Comparison of ENCODE assay signal across 15 cellular contexts in the genomic region with DNA sequence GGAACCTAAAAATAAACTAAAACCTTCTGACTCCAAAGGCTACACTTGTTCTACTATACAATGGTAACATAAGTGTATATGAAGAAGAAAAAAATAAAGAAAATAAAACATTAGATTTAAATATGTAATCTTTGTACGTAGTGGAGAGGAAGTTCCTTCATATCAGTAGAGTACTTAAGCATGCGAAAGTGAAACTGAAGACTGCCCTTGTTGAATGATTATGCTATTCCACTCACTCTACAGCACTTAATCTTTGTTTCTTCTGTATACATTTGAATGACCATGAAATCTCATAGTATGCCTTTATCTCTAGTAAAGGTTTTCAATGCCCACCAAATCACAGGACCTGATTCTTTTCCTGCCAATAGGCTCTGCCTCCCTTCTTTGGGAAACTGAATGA.
DNase-seq lines count a peak whose midpoint lies in the region; ATAC-seq and TF ChIP-seq lines count a peak whose summit lies in the region.
"Had no signal": no experiment of that assay in that cellular context is flagged by ENCODE, and none has a peak within 500 bp of the region (broad histone marks: within the 10 kb centered on the region; RNA-seq: fewer than 3 reads in every experiment).

No MANE protein-coding gene starts in this region.

- ATAC-seq in GM21367 (IDR thresholded peaks at IDR 0.05; ENCODE audit: unreplicated experiment) (peak; percentile 76), HG03135 (IDR thresholded peaks at IDR 0.05; ENCODE audit: unreplicated experiment) (peak; percentile 96), PC-3 (no peak)
- ATAC-seq in activated CD8-positive, alpha-beta T cell treated with anti-CD3 and anti-CD28 coated beads for 36 hours, result peak; percentile 64
- ATAC-seq: left ventricle myocardium superior, Panc1 had no signal

- H3K4me3 Mint-ChIP-seq in activated CD8-positive, alpha-beta T cell treated with anti-CD3 and anti-CD28 coated beads for 36 hours, result no peak overlapping the region

- CTCF ChIA-PET in activated CD8-positive, alpha-beta T cell treated with anti-CD3 and anti-CD28 coated beads for 36 hours (lab: Charles Lee), result no interaction called here
- CTCF ChIA-PET in PC-3 (lab: Charles Lee), result no interaction called here

- no peaks in the 10 kb centered on the region for H3K79me2 ChIP-seq in PC-3 (ENCODE audit: low read length)

- no peak overlapping the region for H2AFZ ChIP-seq in PC-3 (ENCODE audit: low read length)

- H3K27ac Mint-ChIP-seq in activated CD8-positive, alpha-beta T cell treated with anti-CD3 and anti-CD28 coated beads for 36 hours, result no peak overlapping the region

- H3K9me2 ChIP-seq in PC-3 (replicated peaks; ENCODE audit: low read length), result no peaks in the 10 kb centered on the region

- no peak overlapping the region for H3K9ac ChIP-seq in PC-3 (ENCODE audit: low read length)

- BruUV-seq in PC-3 (replicated peaks; lab: Mats Ljungman, UMichigan), result no TSS peak

- no peaks in the 10 kb centered on the region for H3K9me3 ChIP-seq in PC-3 (ENCODE audit: low read length)
- H3K9me3 ChIP-seq: ascending aorta, esophagus muscularis mucosa, MG63 had no signal

- H3K4me1 ChIP-seq in PC-3 (ENCODE audit: insufficient read depth, low read length), result no peaks in the 10 kb centered on the region
- H3K4me1 ChIP-seq: ascending aorta, esophagus muscularis mucosa had no signal

- H3K27ac ChIP-seq in PC-3 (ENCODE audit: low read length) (no peak overlapping the region), substantia nigra (ENCODE audit: low read depth, low read length, poor library complexity, severe bottlenecking) (no peak overlapping the region)
- H3K27ac ChIP-seq: ascending aorta, esophagus muscularis mucosa had no signal

- no peaks in the 10 kb centered on the region for H4K20me1 ChIP-seq in PC-3 (ENCODE audit: low read length)

- H3K36me3 ChIP-seq in PC-3 (ENCODE audit: low read depth, low read length), result no peaks in the 10 kb centered on the region
- H3K36me3 ChIP-seq: ascending aorta, esophagus muscularis mucosa, MG63 had no signal

- peak; percentile 7 for DNase-seq in GM12865 (ENCODE audit: low read depth)
- no peak for DNase-seq in activated CD8-positive, alpha-beta T cell treated with anti-CD3 and anti-CD28 coated beads for 36 hours
- DNase-seq in PC-3, result no peak
- DNase-seq in substantia nigra (lab: John Stamatoyannopoulos, UW), result no peak
- DNase-seq in AML-193 (lab: John Stamatoyannopoulos, UW), result no peak
- no peak for DNase-seq in stimulated activated CD4-positive, alpha-beta T cell treated with anti-CD3 and anti-CD28 coated beads, Interleukin-1b, Interleukin-23, amount 100 ng/mL, for 48 hours
- DNase-seq: activated CD4-positive, alpha-beta T cell treated with anti-CD3 and anti-CD28 coated beads, Interleukin-2, amount 50 U/mL, for 1 hour; DMS 273 treated with DMSO at 0.1 percent for 48 hours; left ventricle myocardium superior; MG63 had no signal

- H3K27me3 Mint-ChIP-seq in activated CD8-positive, alpha-beta T cell treated with anti-CD3 and anti-CD28 coated beads for 36 hours, result no peaks in the 10 kb centered on the region

- intact Hi-C loops in activated CD8-positive, alpha-beta T cell treated with anti-CD3 and anti-CD28 coated beads for 36 hours (cut with micrococcal nuclease), result no loop called here
- intact Hi-C loops in PC-3 (cut with micrococcal nuclease), result no loop called here

- no peaks in the 10 kb centered on the region for H3K36me3 Mint-ChIP-seq in activated CD8-positive, alpha-beta T cell treated with anti-CD3 and anti-CD28 coated beads for 36 hours (ENCODE audit: low read depth)

- no peak overlapping the region for H3K4me2 ChIP-seq in PC-3 (ENCODE audit: low read length)

- H3K4me3 ChIP-seq in GM12865 (ENCODE audit: low read depth, low read length), result no peak overlapping the region
- H3K4me3 ChIP-seq in PC-3 (ENCODE audit: low read length), result no peak overlapping the region
- H3K4me3 ChIP-seq: ascending aorta, esophagus muscularis mucosa, MG63 had no signal

- POLR2A ChIA-PET in activated CD8-positive, alpha-beta T cell treated with anti-CD3 and anti-CD28 coated beads for 36 hours (lab: Charles Lee), result no interaction called here
- POLR2A ChIA-PET in PC-3 (lab: Charles Lee; ENCODE audit: unreplicated experiment), result no interaction called here

- H3K4me1 Mint-ChIP-seq in activated CD8-positive, alpha-beta T cell treated with anti-CD3 and anti-CD28 coated beads for 36 hours (ENCODE audit: low read depth), result peaks cover 7% of the 10 kb centered on the region

- H3K27me3 ChIP-seq in PC-3 (ENCODE audit: low read length), result no peaks in the 10 kb centered on the region
- H3K27me3 ChIP-seq: ascending aorta, esophagus muscularis mucosa, MG63 had no signal

- no peaks in the 10 kb centered on the region for H3F3A ChIP-seq in PC-3 (ENCODE audit: low read length, unreplicated experiment)

- TF ChIP-seq CTCF in GM12865 (IDR thresholded peaks at IDR 0.05; ENCODE audit: insufficient read depth, low read depth, low read length, missing control alignments) (no peak), PC-3 (conservative IDR thresholded peaks at IDR 0.05; ENCODE audit: low read depth, low read length) (no peak)
- TF ChIP-seq CTCF in activated CD8-positive, alpha-beta T cell treated with anti-CD3 and anti-CD28 coated beads for 36 hours (IDR thresholded peaks at IDR 0.05), result no peak

- peaks cover 2% of the 10 kb centered on the region for H3K9me3 Mint-ChIP-seq in activated CD8-positive, alpha-beta T cell treated with anti-CD3 and anti-CD28 coated beads for 36 hours
